In the genomic region with DNA sequence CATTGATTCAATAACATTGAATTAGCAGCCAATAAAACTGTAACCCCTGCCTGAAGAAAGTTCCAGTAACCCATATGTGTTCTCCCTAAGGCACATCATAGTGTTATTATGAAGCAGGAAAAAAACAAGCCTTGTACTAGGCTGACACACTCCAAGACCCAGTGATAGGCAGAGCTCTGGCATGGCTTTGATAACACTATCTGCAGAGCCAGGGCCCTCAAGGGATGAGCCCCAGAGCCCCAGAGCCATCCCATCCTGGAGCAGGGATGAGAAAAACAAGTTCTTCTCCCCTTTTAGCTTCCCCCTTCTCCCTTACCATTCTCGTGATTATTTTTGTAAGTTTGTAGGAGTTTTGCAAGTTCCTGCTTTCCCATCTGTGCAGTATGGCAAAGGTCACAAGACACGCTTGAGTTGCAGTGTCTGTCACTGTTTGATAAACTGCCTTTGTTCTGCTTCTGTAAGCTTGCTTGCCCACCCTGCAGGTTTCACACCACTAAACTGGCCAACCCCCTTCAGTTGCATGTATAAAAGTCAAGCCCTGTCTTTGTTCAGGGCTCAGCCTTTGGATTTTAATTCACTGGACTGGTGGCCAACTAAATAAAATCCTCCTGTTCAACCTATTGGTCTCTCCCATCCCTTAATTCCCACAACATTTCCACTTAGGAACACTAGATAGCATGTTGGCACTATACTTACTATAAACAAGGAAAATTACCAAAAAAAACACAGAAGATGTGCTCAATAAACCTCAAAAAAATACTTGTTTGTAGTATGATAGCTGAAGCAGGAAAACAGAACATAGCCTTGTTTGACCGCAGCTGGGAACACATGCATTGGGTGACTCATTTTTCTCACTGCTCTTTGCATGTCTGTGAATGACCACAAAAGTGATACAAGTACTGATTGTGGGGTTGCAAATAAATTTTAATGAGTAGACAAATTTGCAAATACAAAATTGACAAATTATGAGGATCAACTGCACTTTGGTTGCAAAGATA, we compare ENCODE assay signal across 2 cellular contexts.
TF ChIP-seq lines count a peak whose summit lies in the region.

No MANE protein-coding gene starts in this region.

TF ChIP-seq in HepG2, 621 proteins besides CTCF, POLR2A, EP300 and RAD21:
- TF ChIP-seq MAFF (IDR thresholded peaks at IDR 0.05; ENCODE audit: low read depth, low read length) = peak; percentile 17; the same call in 1 of the 2 replicates
- TF ChIP-seq HNRNPUL1 (IDR thresholded peaks at IDR 0.05; ENCODE audit: low read depth, low read length) = no peak

TF ChIP-seq in IMR-90, 13 proteins besides CTCF, POLR2A, EP300 and RAD21:
- TF ChIP-seq, protein P1, sequence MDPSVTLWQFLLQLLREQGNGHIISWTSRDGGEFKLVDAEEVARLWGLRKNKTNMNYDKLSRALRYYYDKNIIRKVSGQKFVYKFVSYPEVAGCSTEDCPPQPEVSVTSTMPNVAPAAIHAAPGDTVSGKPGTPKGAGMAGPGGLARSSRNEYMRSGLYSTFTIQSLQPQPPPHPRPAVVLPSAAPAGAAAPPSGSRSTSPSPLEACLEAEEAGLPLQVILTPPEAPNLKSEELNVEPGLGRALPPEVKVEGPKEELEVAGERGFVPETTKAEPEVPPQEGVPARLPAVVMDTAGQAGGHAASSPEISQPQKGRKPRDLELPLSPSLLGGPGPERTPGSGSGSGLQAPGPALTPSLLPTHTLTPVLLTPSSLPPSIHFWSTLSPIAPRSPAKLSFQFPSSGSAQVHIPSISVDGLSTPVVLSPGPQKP (IDR thresholded peaks at IDR 0.05; ENCODE audit: borderline replicate concordance, low read depth, low read length) = no peak
- no peak for TF ChIP-seq SMC3 (IDR thresholded peaks at IDR 0.05; ENCODE audit: low read depth, low read length)
- no peak for TF ChIP-seq MAFK (IDR thresholded peaks at IDR 0.05; ENCODE audit: low read depth, low read length)
- no peak for TF ChIP-seq RCOR1 (IDR thresholded peaks at IDR 0.05; ENCODE audit: insufficient replicate concordance, low read length)
- TF ChIP-seq, protein P2, sequence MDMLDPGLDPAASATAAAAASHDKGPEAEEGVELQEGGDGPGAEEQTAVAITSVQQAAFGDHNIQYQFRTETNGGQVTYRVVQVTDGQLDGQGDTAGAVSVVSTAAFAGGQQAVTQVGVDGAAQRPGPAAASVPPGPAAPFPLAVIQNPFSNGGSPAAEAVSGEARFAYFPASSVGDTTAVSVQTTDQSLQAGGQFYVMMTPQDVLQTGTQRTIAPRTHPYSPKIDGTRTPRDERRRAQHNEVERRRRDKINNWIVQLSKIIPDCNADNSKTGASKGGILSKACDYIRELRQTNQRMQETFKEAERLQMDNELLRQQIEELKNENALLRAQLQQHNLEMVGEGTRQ (IDR thresholded peaks at IDR 0.05; ENCODE audit: low read depth, low read length) = no peak
- TF ChIP-seq FOS (IDR thresholded peaks at IDR 0.05; ENCODE audit: low read depth, low read length) = no peak
- no peak for TF ChIP-seq NFE2L2 (IDR thresholded peaks at IDR 0.05; ENCODE audit: low read depth, low read length)
- no peak for TF ChIP-seq MXI1 (IDR thresholded peaks at IDR 0.05; ENCODE audit: borderline replicate concordance, low read depth, low read length)
- no peak for TF ChIP-seq BHLHE40 (IDR thresholded peaks at IDR 0.05; ENCODE audit: low read depth, low read length)
